10 cellular contexts compared by ENCODE assay signal in the genomic region with DNA sequence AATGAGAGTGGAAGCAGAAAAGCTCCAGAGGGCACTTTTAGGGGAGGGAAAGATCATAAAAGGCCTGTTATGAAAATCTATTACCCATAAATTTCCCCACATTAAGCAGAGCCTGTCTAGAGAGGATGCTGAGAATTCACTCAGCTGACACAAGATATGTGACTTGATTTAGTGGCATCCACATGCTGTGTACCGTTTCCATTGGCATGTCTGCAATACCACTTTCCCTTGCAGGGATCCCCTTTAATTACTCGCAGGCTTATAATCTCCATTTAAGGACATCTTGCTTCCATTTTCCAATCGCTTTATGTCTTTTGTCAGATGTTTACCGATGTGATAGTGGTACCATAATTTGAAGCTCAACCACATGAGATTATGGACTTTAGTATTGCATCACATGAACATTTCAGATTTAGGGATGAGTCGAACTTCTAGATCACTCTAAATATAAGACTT.
"Had no signal": no experiment of that assay in that cellular context is flagged by ENCODE, and none has a peak within 500 bp of the region (broad histone marks: within the 10 kb centered on the region; RNA-seq: fewer than 3 reads in every experiment).

No MANE protein-coding gene starts in this region.

- H3K27me3 ChIP-seq: upper lobe of right lung had no signal

- H3K9me3 ChIP-seq: upper lobe of right lung had no signal

- DNase-seq: activated CD4-positive, alpha-beta T cell treated with anti-CD3 and anti-CD28 coated beads, Interleukin-2, amount 50 U/mL, for 1 hour; activated CD4-positive, CD25-positive, alpha-beta regulatory T cell; activated effector memory CD4-positive, alpha-beta T cell treated with Interleukin-2 at 50 U/mL for 16 hours; activated T-cell treated with anti-CD3 and anti-CD28 coated beads, Interleukin-2, amount 50 U/mL, for 24 hours; amygdala; hypothalamus; upper lobe of right lung had no signal

- H3K36me3 ChIP-seq: upper lobe of right lung had no signal

- ATAC-seq: activated naive CD4-positive, alpha-beta T cell treated with anti-CD3 and anti-CD28 coated beads, Interleukin-2, amount 50 U/mL, for 72 hours; stimulated activated effector memory CD8-positive, alpha-beta T cell treated with anti-CD3 and anti-CD28 coated beads, Interleukin-12 subunit alpha, Interleukin-12 subunit beta, amount 100 ng/mL, for 72 hours; upper lobe of right lung had no signal

- H3K27ac ChIP-seq: skin epidermis, upper lobe of right lung had no signal

- H3K4me3 ChIP-seq: skin epidermis, upper lobe of right lung had no signal
